In genomic region chr1:78650114-78650513, GRCh38 we compare ENCODE assay signal across 8 cellular contexts. TPM values are rescaled to one million over a fixed set of nuclear protein-coding genes. Genes with fewer than 3 reads are reported as not detected.
DNase-seq lines count a peak whose midpoint lies in the region.

No MANE protein-coding gene starts in this region.

- peak overlapping the region; percentile 53 for H3K4me3 ChIP-seq in effector memory CD4-positive, alpha-beta T cell (ENCODE audit: insufficient read depth, low read depth, low read length, poor library complexity, severe bottlenecking)
- H3K4me3 ChIP-seq in rectal smooth muscle tissue (ENCODE audit: low read length), result peak overlapping the region; percentile 47

- H3K9me3 ChIP-seq in effector memory CD4-positive, alpha-beta T cell (ENCODE audit: control insufficient read depth, low read length), result no peaks in the 10 kb centered on the region

- peaks cover 28% of the 10 kb centered on the region for H3K4me1 ChIP-seq in effector memory CD4-positive, alpha-beta T cell (ENCODE audit: control insufficient read depth, insufficient read depth, low read length, poor library complexity, severe bottlenecking)
- peaks cover 2% of the 10 kb centered on the region for H3K4me1 ChIP-seq in rectal smooth muscle tissue (ENCODE audit: control insufficient read depth, insufficient read depth, low read length)

- H3K36me3 ChIP-seq in effector memory CD4-positive, alpha-beta T cell (ENCODE audit: control insufficient read depth, insufficient read depth, low read length), result peaks cover 2% of the 10 kb centered on the region
- no peaks in the 10 kb centered on the region for H3K36me3 ChIP-seq in rectal smooth muscle tissue (ENCODE audit: control insufficient read depth, insufficient read depth, low read length)

- H3K27ac ChIP-seq in effector memory CD4-positive, alpha-beta T cell (ENCODE audit: insufficient read depth, low read length, poor library complexity, severe bottlenecking), result peak overlapping the region; percentile 66
- H3K27ac ChIP-seq in rectal smooth muscle tissue (ENCODE audit: low read depth, low read length) (no peak overlapping the region), caudate nucleus (ENCODE audit: low read depth, low read length) (no peak overlapping the region)

- DNase-seq in EL, result peak; percentile 43
- peak; percentile 52 for DNase-seq in M059J (ENCODE audit: low read depth)
- DNase-seq in effector memory CD4-positive, alpha-beta T cell, result no peak
- no peak for DNase-seq in RKO (ENCODE audit: low spot score)
- no peak for DNase-seq in caudate nucleus (lab: John Stamatoyannopoulos, UW)
- DNase-seq in T1000 (lab: John Stamatoyannopoulos, UW), result no peak
- DNase-seq in NCI-H345 (lab: John Stamatoyannopoulos, UW), result no peak

- no peak overlapping the region for H3K9ac ChIP-seq in rectal smooth muscle tissue (ENCODE audit: low read length)

- H3K27me3 ChIP-seq in effector memory CD4-positive, alpha-beta T cell (replicated peaks; ENCODE audit: control insufficient read depth, insufficient read depth, low read length, poor library complexity, severe bottlenecking), result no peaks in the 10 kb centered on the region
- H3K27me3 ChIP-seq in rectal smooth muscle tissue (ENCODE audit: control insufficient read depth, insufficient read depth, low read length), result no peaks in the 10 kb centered on the region

RNA-seq across cellular contexts. Expression of gene IFI44, which starts 0.5 kb away (rescaled TPM):
- 536 and 601 TPM in 2 replicates for total RNA-seq in M059J (2014; rRNA removed; shearing (Covaris generic))

RNA-seq across cellular contexts. Expression of gene IFI44L, which starts 29.9 kb away (rescaled TPM):
- total RNA-seq in M059J (2014; rRNA removed; shearing (Covaris generic)), result 500 and 556 TPM in 2 replicates

Comparison
In these comparisons a context has a peak if more than half of its experiments do, and no peak if none do; other contexts are left out.
1. DNase-seq: peak in EL (single experiment) and M059J (single experiment); none in effector memory CD4-positive, alpha-beta T cell (0 of 3), RKO (single experiment), caudate nucleus (0 of 61), T1000 (single experiment) and NCI-H345 (single experiment).